In the genomic region with DNA sequence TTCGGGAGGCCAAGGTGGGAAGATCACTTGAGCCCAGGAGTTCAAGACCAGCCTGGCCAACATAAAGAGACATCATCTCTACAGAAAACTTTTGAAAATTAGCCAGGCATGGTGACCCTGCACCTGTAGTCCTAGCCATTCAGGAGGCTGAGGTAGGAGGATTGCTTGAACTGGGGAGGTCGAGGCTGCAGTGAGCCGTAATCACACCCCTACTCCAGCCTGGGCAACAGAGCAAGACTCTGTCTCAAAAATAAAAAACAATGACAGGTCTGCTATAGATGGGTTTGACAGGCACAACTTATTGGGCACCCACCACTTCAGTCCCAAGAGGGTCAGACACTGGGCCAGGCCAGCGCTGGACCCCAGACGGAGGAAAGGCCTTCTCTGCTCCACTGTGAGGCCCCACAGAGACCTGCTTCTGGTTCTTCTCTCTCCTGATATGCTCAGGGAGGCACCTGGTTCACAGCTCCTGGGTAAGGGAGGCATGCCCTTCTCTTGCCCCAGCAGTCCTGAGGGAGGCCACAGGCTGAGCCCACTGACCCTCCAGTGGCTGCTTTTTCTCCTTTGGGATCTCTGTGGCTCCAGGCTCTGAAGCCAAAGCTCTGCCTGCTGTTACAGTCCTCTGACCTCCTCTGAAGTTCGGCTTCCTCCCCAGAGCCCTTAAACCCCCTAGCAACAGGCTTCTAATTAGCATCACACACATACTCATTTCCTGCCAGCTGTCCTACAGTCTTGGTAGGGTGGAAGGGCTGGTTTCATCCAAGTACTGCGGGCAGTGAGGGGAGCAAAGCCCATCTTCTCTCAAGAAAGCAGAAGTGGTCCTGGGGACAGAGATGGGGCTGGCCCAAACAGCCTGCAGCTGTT, we compare ENCODE assay signal across 8 cellular contexts. TPM values are rescaled to one million over a fixed set of nuclear protein-coding genes. Genes with fewer than 3 reads are reported as not detected.
DNase-seq lines count a peak whose midpoint lies in the region; ATAC-seq lines count a peak whose summit lies in the region.

No MANE protein-coding gene starts in this region.

- H3K36me3 Mint-ChIP-seq in activated T-cell treated with anti-CD3 and anti-CD28 coated beads, Interleukin-2, amount 50 U/mL, for 72 hours (ENCODE audit: insufficient read depth in 2 of 2), result no peaks in the 10 kb centered on the region
- H3K36me3 Mint-ChIP-seq in immature natural killer cell, result peaks cover 0 to 3% (median 0%) of the 10 kb centered on the region in 3 donors

- ATAC-seq in GM18498 (IDR thresholded peaks at IDR 0.05; ENCODE audit: unreplicated experiment), result peak; percentile 98
- ATAC-seq in HG02588 (IDR thresholded peaks at IDR 0.05; ENCODE audit: unreplicated experiment), result peak; percentile 97
- ATAC-seq in activated T-cell treated with anti-CD3 and anti-CD28 coated beads, Interleukin-2, amount 50 U/mL, for 72 hours (replicated peaks in 1 of 2), result peak; percentile 67 to 74

- no peaks in the 10 kb centered on the region for H3K27me3 Mint-ChIP-seq in activated T-cell treated with anti-CD3 and anti-CD28 coated beads, Interleukin-2, amount 50 U/mL, for 72 hours (ENCODE audit: low read depth)
- H3K27me3 Mint-ChIP-seq in immature natural killer cell (ENCODE audit: low read depth in 3 of 3), result peaks cover 0 to 2% (median 1%) of the 10 kb centered on the region in 3 donors

- no peaks in the 10 kb centered on the region for H3K9me3 Mint-ChIP-seq in activated T-cell treated with anti-CD3 and anti-CD28 coated beads, Interleukin-2, amount 50 U/mL, for 72 hours
- no peaks in the 10 kb centered on the region for H3K9me3 Mint-ChIP-seq in immature natural killer cell

- DNase-seq in AG08395 (ENCODE audit: low spot score), result peak; percentile 76
- DNase-seq in MV-4-11 (lab: John Stamatoyannopoulos, UW), result peak; percentile 99
- peak; percentile 14 to 32 for DNase-seq in activated T-cell treated with anti-CD3 and anti-CD28 coated beads, Interleukin-2, amount 50 U/mL, for 72 hours
- peak; percentile 74 for DNase-seq in left kidney (ENCODE audit: low read depth, low spot score)
- DNase-seq in immature natural killer cell, result no peak
- no peak for DNase-seq in NCI-H1105 treated with DMSO at 0.1 percent for 48 hours (lab: John Stamatoyannopoulos, UW)

- peaks cover 24% of the 10 kb centered on the region for H3K4me1 Mint-ChIP-seq in activated T-cell treated with anti-CD3 and anti-CD28 coated beads, Interleukin-2, amount 50 U/mL, for 72 hours (ENCODE audit: low read depth)
- no peaks in the 10 kb centered on the region for H3K4me1 Mint-ChIP-seq in immature natural killer cell

- peak overlapping the region; percentile 23 for H3K27ac Mint-ChIP-seq in activated T-cell treated with anti-CD3 and anti-CD28 coated beads, Interleukin-2, amount 50 U/mL, for 72 hours
- peak overlapping the region in 1 of 6 donors; percentile 22 for H3K27ac Mint-ChIP-seq in immature natural killer cell

- H3K4me3 Mint-ChIP-seq in activated T-cell treated with anti-CD3 and anti-CD28 coated beads, Interleukin-2, amount 50 U/mL, for 72 hours, result peak overlapping the region; percentile 20 to 41
- no peak overlapping the region for H3K4me3 Mint-ChIP-seq in immature natural killer cell

RNA-seq across cellular contexts. Expression of a gene that starts 14.4 kb away (rescaled TPM):
- total RNA-seq in activated T-cell treated with anti-CD3 and anti-CD28 coated beads, Interleukin-2, amount 50 U/mL, for 72 hours, result not detected
- not detected for polyA plus RNA-seq in immature natural killer cell

RNA-seq across cellular contexts. Expression of a gene that starts 17.6 kb away (rescaled TPM):
- total RNA-seq in activated T-cell treated with anti-CD3 and anti-CD28 coated beads, Interleukin-2, amount 50 U/mL, for 72 hours, result 1 to 10 TPM in 1 of 2 donors, under 1 TPM in 1; 0.26 to 1.4 TPM
- polyA plus RNA-seq in immature natural killer cell, result not detected

RNA-seq across cellular contexts. Expression of a gene that starts 28.8 kb away (rescaled TPM):
- total RNA-seq in activated T-cell treated with anti-CD3 and anti-CD28 coated beads, Interleukin-2, amount 50 U/mL, for 72 hours, result 10 to 100 TPM; 13.5 to 16.4 TPM
- 1 to 10 TPM; 1.5 to 9.7 (median 3.7) TPM for polyA plus RNA-seq in immature natural killer cell

RNA-seq across cellular contexts. Expression of a gene that starts 29.7 kb away (rescaled TPM):
- total RNA-seq in activated T-cell treated with anti-CD3 and anti-CD28 coated beads, Interleukin-2, amount 50 U/mL, for 72 hours, result not detected
- not detected for polyA plus RNA-seq in immature natural killer cell

RNA-seq across cellular contexts. Expression of a gene that starts 32.9 kb away (rescaled TPM):
- total RNA-seq in activated T-cell treated with anti-CD3 and anti-CD28 coated beads, Interleukin-2, amount 50 U/mL, for 72 hours, result 1 to 10 TPM; 1.7 to 5.0 TPM
- polyA plus RNA-seq in immature natural killer cell, result under 1 TPM in 1 of 3 donors, not detected in 2; 0.83 TPM

Comparison
In these comparisons a context has a peak if more than half of its experiments do, and no peak if none do; other contexts are left out.
1. DNase-seq: peak in AG08395 (single experiment), MV-4-11 (single experiment), activated T-cell treated with anti-CD3 and anti-CD28 coated beads, Interleukin-2, amount 50 U/mL, for 72 hours (2 of 2) and left kidney (single experiment); none in immature natural killer cell (0 of 3) and NCI-H1105 treated with DMSO at 0.1 percent for 48 hours (single experiment).
2. H3K4me3 Mint-ChIP-seq: peak in activated T-cell treated with anti-CD3 and anti-CD28 coated beads, Interleukin-2, amount 50 U/mL, for 72 hours (2 of 2); none in immature natural killer cell (0 of 5).
3. Peak in every context shown above with its lines, with median percentiles within 50 percentile points of each other: ATAC-seq.